13 cellular contexts compared by ENCODE assay signal in the genomic region with DNA sequence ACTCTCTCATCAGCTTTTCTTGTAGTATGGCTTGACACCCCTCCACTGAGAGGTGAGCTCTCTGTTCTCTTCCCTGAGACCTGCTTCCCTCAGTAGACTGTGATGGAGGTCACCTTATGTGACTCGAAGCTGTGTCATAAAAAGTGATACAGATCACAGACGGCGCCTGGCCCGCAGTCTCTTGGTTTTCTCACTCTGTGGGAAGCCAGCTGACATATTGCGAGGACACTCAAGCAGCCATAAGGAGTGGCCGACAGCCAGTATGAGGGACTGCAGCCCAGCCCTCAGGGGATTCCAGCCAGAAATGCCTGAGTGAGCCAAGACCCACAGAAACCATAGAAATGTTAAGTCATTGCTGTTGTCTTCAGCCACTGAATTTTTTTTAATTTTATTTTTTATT. TPM values are rescaled to one million over a fixed set of nuclear protein-coding genes. Genes with fewer than 3 reads are reported as not detected.
"Had no signal": no experiment of that assay in that cellular context is flagged by ENCODE, and none has a peak within 500 bp of the region (broad histone marks: within the 10 kb centered on the region; RNA-seq: fewer than 3 reads in every experiment).

No MANE protein-coding gene starts in this region.

- H3K4me1 ChIP-seq: colonic mucosa, pancreas had no signal

- H3K27ac ChIP-seq: ascending aorta, cardiac muscle cell, colonic mucosa, pancreas, transverse colon had no signal

- H3K27me3 ChIP-seq: ascending aorta, cardiac muscle cell, colonic mucosa, pancreas, transverse colon had no signal

- FAIRE-seq: endometrium, islet of Langerhans, pancreas had no signal

- H3K9me3 ChIP-seq: ascending aorta, colonic mucosa, pancreas, transverse colon had no signal

- H3K4me3 ChIP-seq: ascending aorta, cardiac muscle cell, colonic mucosa, pancreas, transverse colon had no signal

- H3K36me3 ChIP-seq: ascending aorta, cardiac muscle cell, colonic mucosa, pancreas, transverse colon had no signal

- DNase-seq: activated CD4-positive, alpha-beta T cell treated with anti-CD3 and anti-CD28 coated beads, Interleukin-2, amount 10 ng/mL, durations not matched to agents 7 days and 5 days; colonic mucosa; naive thymus-derived CD8-positive, alpha-beta T cell; pancreas; stimulated activated CD4-positive, alpha-beta T cell treated with anti-CD3 and anti-CD28 coated beads, Interleukin-15, amount 100 ng/mL, for 24 hours; stimulated activated CD4-positive, alpha-beta T cell treated with anti-CD3 and anti-CD28 coated beads, Interleukin-4, amount 100 ng/mL, for 24 hours; stimulated activated naive CD4-positive, alpha-beta T cell treated with Interleukin-2 at 50 U/mL for 16 hours; transverse colon had no signal

RNA-seq across cellular contexts. Expression of gene GADD45G, which starts 38.0 kb away (rescaled TPM):
- total RNA-seq: lung microvascular endothelial cell had no signal
